In the genomic region with DNA sequence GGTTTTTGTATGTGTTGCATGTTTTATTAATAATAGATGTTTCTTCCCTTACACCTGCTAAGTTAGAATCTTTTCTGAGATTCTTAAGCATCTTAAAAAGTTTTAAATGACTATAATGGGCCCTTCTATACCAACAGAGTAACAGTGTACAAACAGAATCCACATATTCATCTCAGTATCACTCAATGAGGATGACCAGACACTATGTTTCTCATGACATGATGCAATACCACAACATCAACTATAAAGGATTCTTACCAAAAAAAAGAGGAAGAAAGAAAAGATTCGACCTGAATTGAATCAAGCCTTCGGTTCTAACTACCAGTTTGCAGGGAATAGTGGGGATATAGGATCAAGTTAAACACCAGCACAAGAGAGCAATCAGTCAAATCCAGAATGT, we compare ENCODE assay signal across 10 cellular contexts. TPM values are rescaled to one million over a fixed set of nuclear protein-coding genes. Genes with fewer than 3 reads are reported as not detected.
A peak's percentile ranks its signal among the peaks of the same experiment; 100 is the strongest.
DNase-seq lines count a peak whose midpoint lies in the region; ATAC-seq and TF ChIP-seq lines count a peak whose summit lies in the region.
"Had no signal": no experiment of that assay in that cellular context is flagged by ENCODE, and none has a peak within 500 bp of the region (broad histone marks: within the 10 kb centered on the region; RNA-seq: fewer than 3 reads in every experiment).

No MANE protein-coding gene starts in this region.

- H3K18ac ChIP-seq in mesenchymal stem cell (ENCODE audit: low read depth in 1 of 2, low read length in 2 of 2): no peak overlapping the region

- H3K4ac ChIP-seq in mesenchymal stem cell (ENCODE audit: low read depth in 1 of 2, low read length in 2 of 2): no peak overlapping the region

- peak overlapping the region; percentile 46 for H3K9ac ChIP-seq in mesenchymal stem cell (ENCODE audit: low read length)

- H3K4me2 ChIP-seq in mesenchymal stem cell (ENCODE audit: low read length, poor library complexity, severe bottlenecking): no peak overlapping the region

- 100% methylated on average over 2 of the region's 2 CpGs for WGBS in mesenchymal stem cell

- DNase-seq in GM13976 (ENCODE audit: low spot score) (peak; percentile 38), SK-MEL-5 (ENCODE audit: low read depth, low spot score) (peak; percentile 14), mesenchymal stem cell (peak; percentile 58), activated gamma-delta T cell treated with Interleukin-2 at 50 U/mL for 16 hours (no peak), NCI-H1092 (lab: John Stamatoyannopoulos, UW) (no peak), NCI-H146 (lab: John Stamatoyannopoulos, UW) (no peak)
- DNase-seq: right cardiac atrium had no signal

- no peak overlapping the region for H2BK5ac ChIP-seq in mesenchymal stem cell (ENCODE audit: low read depth, low read length, poor library complexity, severe bottlenecking)

- H2AFZ ChIP-seq in mesenchymal stem cell (ENCODE audit: low read depth, low read length): no peak overlapping the region

- no peak overlapping the region for H2AK5ac ChIP-seq in mesenchymal stem cell (ENCODE audit: low read length, severe bottlenecking)

- TF ChIP-seq CTCF in GM13976 (IDR thresholded peaks at IDR 0.05; ENCODE audit: borderline replicate concordance, control extremely low read depth, extremely low read depth, insufficient read depth, missing control alignments): no peak

- ATAC-seq in HG02642 (IDR thresholded peaks at IDR 0.05; ENCODE audit: poor library complexity, unreplicated experiment): peak; percentile 61
- no peak for ATAC-seq in GM21737 (IDR thresholded peaks at IDR 0.05; ENCODE audit: unreplicated experiment)

- no peak overlapping the region for H4K8ac ChIP-seq in mesenchymal stem cell (ENCODE audit: low read length)

- no peak overlapping the region for H2BK12ac ChIP-seq in mesenchymal stem cell (ENCODE audit: low read length in 2 of 2)

- no peak overlapping the region for H3K4me3 ChIP-seq in mesenchymal stem cell (ENCODE audit: insufficient read depth in 1 of 2, low read depth in 1 of 2, low read length in 2 of 2)

- no peak overlapping the region for H2BK15ac ChIP-seq in mesenchymal stem cell (ENCODE audit: low read depth, poor library complexity, severe bottlenecking)

- no peak overlapping the region for H3K14ac ChIP-seq in mesenchymal stem cell (ENCODE audit: low read length in 2 of 2)

- no peak overlapping the region for H3K23ac ChIP-seq in mesenchymal stem cell (ENCODE audit: low read length in 2 of 2)

- H3K36me3 ChIP-seq in mesenchymal stem cell (ENCODE audit: control insufficient read depth in 1 of 2, insufficient read depth in 2 of 2, low read depth in 1 of 2, low read length in 2 of 2): peaks cover 5 to 53% of the 10 kb centered on the region in 2 experiments

- H4K91ac ChIP-seq in mesenchymal stem cell (ENCODE audit: low read length): no peak overlapping the region

- peaks cover 12% of the 10 kb centered on the region for H3K79me1 ChIP-seq in mesenchymal stem cell (replicated peaks; ENCODE audit: low read length, poor library complexity, severe bottlenecking)

- in situ Hi-C loops in GM13976 (cut with MboI; ENCODE audit: low sequenced_read_pairs, unreplicated experiment) (no loop called here), SK-MEL-5 (cut with HindIII; ENCODE audit: low pct_unique_long_range_greater_than_20kb, low sequenced_read_pairs) (no loop called here)

- H3K9me3 ChIP-seq in mesenchymal stem cell (ENCODE audit: control insufficient read depth, low read length): no peaks in the 10 kb centered on the region

- H3K27ac ChIP-seq in mesenchymal stem cell (ENCODE audit: low read length, poor library complexity, severe bottlenecking): no peak overlapping the region

- peaks cover 3% of the 10 kb centered on the region for H3K4me1 ChIP-seq in mesenchymal stem cell (ENCODE audit: control insufficient read depth, insufficient read depth, low read depth, low read length)

- no peaks in the 10 kb centered on the region for H3K27me3 ChIP-seq in mesenchymal stem cell (ENCODE audit: control insufficient read depth in 1 of 2, insufficient read depth in 1 of 2, low read length in 2 of 2)

- no peak overlapping the region for H2BK120ac ChIP-seq in mesenchymal stem cell (ENCODE audit: low read depth, low read length)

RNA-seq across cellular contexts. Expression of a gene that starts 56.5 kb away (rescaled TPM):
- 41.8 and 43.6 TPM in 2 replicates for total RNA-seq in SK-MEL-5 (2014; rRNA removed; shearing (Covaris generic))
- 14.2 and 27.0 TPM in 2 replicates for polyA plus RNA-seq in SK-MEL-5 (2015; cell fraction: cytosol; rRNA removed)
- polyA plus RNA-seq in SK-MEL-5 (2015; cell fraction: nucleus; rRNA removed): 42.6 and 53.7 TPM in 2 replicates
- polyA plus RNA-seq in mesenchymal stem cell (2013, experiment 1 of 2): 19.8 TPM
- 21.1 TPM for polyA plus RNA-seq in mesenchymal stem cell (2013, experiment 2 of 2)

RNA-seq across cellular contexts. Expression of a gene that starts 56.9 kb away (rescaled TPM):
- not detected in 2 replicates for total RNA-seq in SK-MEL-5 (2014; rRNA removed; shearing (Covaris generic))
- 0.26 TPM in 1 of 2 replicates, not detected in the other for polyA plus RNA-seq in SK-MEL-5 (2015; cell fraction: cytosol; rRNA removed)
- not detected in 2 replicates for polyA plus RNA-seq in SK-MEL-5 (2015; cell fraction: nucleus; rRNA removed)
- not detected for polyA plus RNA-seq in mesenchymal stem cell (2013, experiment 1 of 2)
- not detected for polyA plus RNA-seq in mesenchymal stem cell (2013, experiment 2 of 2)
- total RNA-seq: endothelial cell of umbilical vein, right cardiac atrium had no signal
- polyA plus RNA-seq: endothelial cell of umbilical vein, right cardiac atrium had no signal

Comparison
In these comparisons a context has a peak if more than half of its experiments do, and no peak if none do; other contexts are left out.
1. DNase-seq: peak in GM13976 (single experiment), SK-MEL-5 (single experiment) and mesenchymal stem cell (single experiment); none in activated gamma-delta T cell treated with Interleukin-2 at 50 U/mL for 16 hours (single experiment), NCI-H1092 (single experiment) and NCI-H146 (single experiment).